23 cellular contexts compared by ENCODE assay signal in the genomic region with DNA sequence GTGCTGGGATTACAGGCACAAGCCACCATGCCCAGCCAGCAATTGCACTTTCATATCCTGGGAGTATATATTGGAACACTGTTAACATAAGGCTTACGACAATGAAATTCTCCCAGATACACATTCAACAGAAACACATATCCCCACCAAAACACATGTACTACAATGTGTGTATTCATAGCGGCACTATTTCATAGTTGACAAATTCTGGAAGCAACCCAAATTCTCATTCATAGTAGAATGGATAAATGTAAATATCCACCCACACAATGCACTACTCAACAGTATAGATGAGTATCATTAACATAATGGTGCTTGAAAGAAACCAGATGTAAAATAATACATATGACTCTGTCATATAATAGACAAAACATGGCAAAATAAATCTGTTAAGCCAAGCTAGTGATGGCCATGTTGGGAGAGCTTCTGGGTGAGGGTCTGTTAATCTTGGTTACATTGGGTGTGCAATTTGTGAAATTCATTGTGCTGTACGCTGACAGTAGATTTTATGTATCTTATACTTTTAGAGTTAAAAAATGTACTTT. TPM values are rescaled to one million over a fixed set of nuclear protein-coding genes. Genes with fewer than 3 reads are reported as not detected.
DNase-seq lines count a peak whose midpoint lies in the region; ATAC-seq lines count a peak whose summit lies in the region.
"Had no signal": no experiment of that assay in that cellular context is flagged by ENCODE, and none has a peak within 500 bp of the region (broad histone marks: within the 10 kb centered on the region; RNA-seq: fewer than 3 reads in every experiment).

No MANE protein-coding gene starts in this region.

- H3K27me3 ChIP-seq in CD8-positive, alpha-beta memory T cell (ENCODE audit: insufficient read depth, low read length, poor library complexity, severe bottlenecking) = no peaks in the 10 kb centered on the region
- H3K27me3 ChIP-seq: BE2C, body of pancreas, hepatocyte had no signal

- H3K9me3 ChIP-seq in CD8-positive, alpha-beta memory T cell (ENCODE audit: low read length) = no peaks in the 10 kb centered on the region
- H3K9me3 ChIP-seq: BE2C, body of pancreas had no signal

- peak overlapping the region; percentile 6 for H3K4me3 Mint-ChIP-seq in T-helper 1 cell treated with Interleukin-12 subunit alpha and Interleukin-12 subunit beta and Interleukin-4 antibody, amounts not matched to agents 30 μg/mL and 1 μg/mL, for 36 hours
- H3K4me3 Mint-ChIP-seq in CD8-positive, alpha-beta memory T cell = peak overlapping the region in 5 of 7 donors; percentile 17 to 93 (median 36)
- H3K4me3 Mint-ChIP-seq in activated naive CD8-positive, alpha-beta T cell = peak overlapping the region; percentile 15
- peak overlapping the region in 5 of 10 donors; percentile 30 to 97 (median 46) for H3K4me3 Mint-ChIP-seq in naive thymus-derived CD8-positive, alpha-beta T cell

- no peak overlapping the region for H3K4me3 ChIP-seq in CD8-positive, alpha-beta memory T cell (ENCODE audit: low read length)
- H3K4me3 ChIP-seq: body of pancreas, hepatocyte, lung had no signal

- H3K27ac ChIP-seq in CD8-positive, alpha-beta memory T cell (ENCODE audit: low read depth, low read length) = no peak overlapping the region
- H3K27ac ChIP-seq: body of pancreas, hepatocyte had no signal

- no peaks in the 10 kb centered on the region for H3K36me3 ChIP-seq in CD8-positive, alpha-beta memory T cell (ENCODE audit: insufficient read depth, low read length)

- no peak for DNase-seq in T-helper 1 cell
- no peak for DNase-seq in CD8-positive, alpha-beta memory T cell
- DNase-seq in naive thymus-derived CD8-positive, alpha-beta T cell = no peak
- DNase-seq in NCI-H2107 treated with DMSO at 0.1 percent for 48 hours (lab: John Stamatoyannopoulos, UW; ENCODE audit: unreplicated experiment) = no peak
- DNase-seq in OCI-M1 (lab: John Stamatoyannopoulos, UW) = no peak
- no peak for DNase-seq in NCI-H2107 (lab: John Stamatoyannopoulos, UW)
- DNase-seq: 8988T; activated CD4-positive, CD25-positive, alpha-beta regulatory T cell treated with anti-CD3 and anti-CD28 coated beads, Interleukin-2, amount 50 U/mL, for 72 hours; activated CD8-positive, alpha-beta memory T cell treated with anti-CD3 and anti-CD28 coated beads, Interleukin-2, amount 50 U/mL, for 4 hours; BE2C; body of pancreas; foreskin fibroblast; H7; NCI-H2171 treated with DMSO at 0.1 percent for 48 hours; NCI-H748 treated with DMSO at 0.1 percent for 48 hours; SIG-M5; stimulated activated CD4-positive, alpha-beta T cell treated with anti-CD3 and anti-CD28 coated beads, Interleukin-2, amount 100 ng/mL, for 24 hours; T1000 had no signal

- H3K4me1 Mint-ChIP-seq in T-helper 1 cell treated with Interleukin-12 subunit alpha and Interleukin-12 subunit beta and Interleukin-4 antibody, amounts not matched to agents 30 μg/mL and 1 μg/mL, for 36 hours (ENCODE audit: low read depth) = peaks cover 35% of the 10 kb centered on the region
- H3K4me1 Mint-ChIP-seq in CD8-positive, alpha-beta memory T cell = peaks cover 57 to 80% (median 65%) of the 10 kb centered on the region in 3 donors
- H3K4me1 Mint-ChIP-seq in activated naive CD8-positive, alpha-beta T cell (ENCODE audit: low read depth) = peaks cover 55% of the 10 kb centered on the region
- H3K4me1 Mint-ChIP-seq in naive thymus-derived CD8-positive, alpha-beta T cell = peaks cover 31 to 71% (median 67%) of the 10 kb centered on the region in 4 donors

- CTCF ChIA-PET in CD8-positive, alpha-beta memory T cell (lab: Charles Lee) = interaction anchor here (0.9 kb wide), 1 partner anchor 215 kb away, joined by 3 read pairs; a partner anchor contains a TSS

- no peaks in the 10 kb centered on the region for H3K27me3 Mint-ChIP-seq in T-helper 1 cell treated with Interleukin-12 subunit alpha and Interleukin-12 subunit beta and Interleukin-4 antibody, amounts not matched to agents 30 μg/mL and 1 μg/mL, for 36 hours (ENCODE audit: low read depth)
- H3K27me3 Mint-ChIP-seq in CD8-positive, alpha-beta memory T cell = peaks cover 0 to 1% of the 10 kb centered on the region in 2 donors
- no peaks in the 10 kb centered on the region for H3K27me3 Mint-ChIP-seq in activated naive CD8-positive, alpha-beta T cell
- H3K27me3 Mint-ChIP-seq in naive thymus-derived CD8-positive, alpha-beta T cell = no peaks in the 10 kb centered on the region

- POLR2A ChIA-PET in CD8-positive, alpha-beta memory T cell (lab: Charles Lee) = interaction anchor here (0.5 to 4.9 kb wide), 3 partner anchors 52 to 787 kb away, joined by 3 to 28 read pairs (median 7); a partner anchor contains a TSS
- POLR2A ChIA-PET in naive thymus-derived CD8-positive, alpha-beta T cell (lab: Charles Lee) = interaction anchor here (1.9 kb wide), 1 partner anchor 17 kb away, joined by 4 read pairs; a partner anchor contains a TSS

- no peaks in the 10 kb centered on the region for H3K9me3 Mint-ChIP-seq in T-helper 1 cell treated with Interleukin-12 subunit alpha and Interleukin-12 subunit beta and Interleukin-4 antibody, amounts not matched to agents 30 μg/mL and 1 μg/mL, for 36 hours
- H3K9me3 Mint-ChIP-seq in CD8-positive, alpha-beta memory T cell = no peaks in the 10 kb centered on the region
- no peaks in the 10 kb centered on the region for H3K9me3 Mint-ChIP-seq in activated naive CD8-positive, alpha-beta T cell (ENCODE audit: low read depth)
- H3K9me3 Mint-ChIP-seq in naive thymus-derived CD8-positive, alpha-beta T cell = no peaks in the 10 kb centered on the region
- H3K9me3 Mint-ChIP-seq: activated naive CD4-positive, alpha-beta T cell treated with anti-CD3 and anti-CD28 coated beads, Interleukin-2, amount 50 U/mL, for 72 hours had no signal

- peaks cover 22% of the 10 kb centered on the region for H3K4me1 ChIP-seq in CD8-positive, alpha-beta memory T cell (ENCODE audit: insufficient read depth, low read length)
- H3K4me1 ChIP-seq: BE2C had no signal

- no peak for ATAC-seq in naive thymus-derived CD8-positive, alpha-beta T cell
- ATAC-seq: activated naive CD4-positive, alpha-beta T cell treated with anti-CD3 and anti-CD28 coated beads, Interleukin-2, amount 50 U/mL, for 72 hours; body of pancreas had no signal

- H3K27ac Mint-ChIP-seq in T-helper 1 cell treated with Interleukin-12 subunit alpha and Interleukin-12 subunit beta and Interleukin-4 antibody, amounts not matched to agents 30 μg/mL and 1 μg/mL, for 36 hours = no peak overlapping the region
- H3K27ac Mint-ChIP-seq in CD8-positive, alpha-beta memory T cell = peak overlapping the region; percentile 24 to 100 (median 84)
- H3K27ac Mint-ChIP-seq in activated naive CD8-positive, alpha-beta T cell = peak overlapping the region; percentile 7
- peak overlapping the region in 7 of 10 donors; percentile 38 to 98 (median 63) for H3K27ac Mint-ChIP-seq in naive thymus-derived CD8-positive, alpha-beta T cell

- H3K36me3 Mint-ChIP-seq in T-helper 1 cell treated with Interleukin-12 subunit alpha and Interleukin-12 subunit beta and Interleukin-4 antibody, amounts not matched to agents 30 μg/mL and 1 μg/mL, for 36 hours (ENCODE audit: low read depth) = peaks cover 26% of the 10 kb centered on the region
- peaks cover 0 to 50% (median 11%) of the 10 kb centered on the region in 3 donors for H3K36me3 Mint-ChIP-seq in CD8-positive, alpha-beta memory T cell
- peaks cover 13% of the 10 kb centered on the region for H3K36me3 Mint-ChIP-seq in activated naive CD8-positive, alpha-beta T cell
- peaks cover 0 to 32% (median 2%) of the 10 kb centered on the region in 3 donors for H3K36me3 Mint-ChIP-seq in naive thymus-derived CD8-positive, alpha-beta T cell

RNA-seq across cellular contexts. Expression of a gene that starts 2.6 kb away (rescaled TPM):
- 10 to 100 TPM; 17.6 to 18.2 TPM for total RNA-seq in CD8-positive, alpha-beta memory T cell
- 21.7 TPM for polyA plus RNA-seq in CD8-positive, alpha-beta memory T cell
- total RNA-seq in naive thymus-derived CD8-positive, alpha-beta T cell = 1 to 10 TPM; 6.9 TPM
- 10 to 100 TPM; 10.1 to 16.7 (median 12.3) TPM for polyA plus RNA-seq in naive thymus-derived CD8-positive, alpha-beta T cell

RNA-seq across cellular contexts. Expression of a gene that starts 17.0 kb away (rescaled TPM):
- total RNA-seq in CD8-positive, alpha-beta memory T cell = 10 to 100 TPM; 57.7 to 60.2 TPM
- 49.1 TPM for polyA plus RNA-seq in CD8-positive, alpha-beta memory T cell
- 10 to 100 TPM; 24.9 to 26.9 TPM for total RNA-seq in naive thymus-derived CD8-positive, alpha-beta T cell
- 10 to 100 TPM; 15.8 to 25.9 (median 19.8) TPM for polyA plus RNA-seq in naive thymus-derived CD8-positive, alpha-beta T cell

RNA-seq across cellular contexts. Expression of a gene that starts 17.2 kb away (rescaled TPM):
- 100 to 1,000 TPM; 236 to 273 TPM for total RNA-seq in CD8-positive, alpha-beta memory T cell
- 709 TPM for polyA plus RNA-seq in CD8-positive, alpha-beta memory T cell
- total RNA-seq in naive thymus-derived CD8-positive, alpha-beta T cell = 100 to 1,000 TPM; 259 to 268 TPM
- 100 to 1,000 TPM; 489 to 628 (median 623) TPM for polyA plus RNA-seq in naive thymus-derived CD8-positive, alpha-beta T cell

RNA-seq across cellular contexts. Expression of a gene that starts 38.9 kb away (rescaled TPM):
- 10 to 100 TPM; 51.1 to 52.2 TPM for total RNA-seq in CD8-positive, alpha-beta memory T cell
- polyA plus RNA-seq in CD8-positive, alpha-beta memory T cell = 13.0 TPM
- total RNA-seq in naive thymus-derived CD8-positive, alpha-beta T cell = 10 to 100 TPM; 12.1 to 12.9 TPM
- polyA plus RNA-seq in naive thymus-derived CD8-positive, alpha-beta T cell = 10 to 100 TPM in 1 of 3 donors, 1 to 10 TPM in 2; 8.5 to 10.4 (median 8.9) TPM

RNA-seq across cellular contexts. Expression of a gene that starts 50.4 kb away (rescaled TPM):
- 10 to 100 TPM; 36.3 to 37.2 TPM for total RNA-seq in CD8-positive, alpha-beta memory T cell
- polyA plus RNA-seq in CD8-positive, alpha-beta memory T cell = 1.3 TPM
- total RNA-seq in naive thymus-derived CD8-positive, alpha-beta T cell = 1 to 10 TPM; 1.9 to 2.0 TPM
- 1 to 10 TPM; 1.3 to 3.2 (median 1.6) TPM for polyA plus RNA-seq in naive thymus-derived CD8-positive, alpha-beta T cell
